ENCODE assay signal across 25 cellular contexts in genomic region chr16:17770104-17770503, GRCh38.
"Had no signal": no experiment of that assay in that cellular context is flagged by ENCODE, and none has a peak within 500 bp of the region (broad histone marks: within the 10 kb centered on the region; RNA-seq: fewer than 3 reads in every experiment).

No MANE protein-coding gene starts in this region.

- ATAC-seq: gastroesophageal sphincter; left colon; left ventricle myocardium superior; psoas muscle; sciatic nerve; stimulated activated naive B cell treated with anti-CD40 and anti-IgM and Interleukin-4, amounts not matched to agents 10 μg/mL and 1 μg/mL and 100 μg/mL, for 72 hours; stimulated activated naive CD8-positive, alpha-beta T cell treated with anti-CD3 and anti-CD28 coated beads, Interleukin-15, amount 100 ng/mL, for 72 hours; upper lobe of right lung had no signal

- H3K36me3 ChIP-seq: esophagus muscularis mucosa, gastroesophageal sphincter, spleen, tibial nerve, upper lobe of right lung, vagina had no signal

- H3K4me1 ChIP-seq: esophagus muscularis mucosa, gastroesophageal sphincter, parathyroid adenoma, psoas muscle, spleen, testis, tibial nerve, upper lobe of right lung had no signal

- H3K27me3 ChIP-seq: testis, tibial nerve, upper lobe of right lung, vagina had no signal

- H3K27ac ChIP-seq: epithelial cell of prostate, esophagus muscularis mucosa, gastroesophageal sphincter, parathyroid adenoma, psoas muscle, spleen, testis, tibial nerve, upper lobe of right lung, vagina had no signal

- DNase-seq: effector memory CD4-positive, alpha-beta T cell; glutamatergic neuron; left colon; left ventricle myocardium superior; mesenchymal stem cell; naive B cell; nephron progenitor cell; psoas muscle; retina; spleen; stimulated activated CD4-positive, alpha-beta T cell treated with anti-CD3 and anti-CD28 coated beads, Interleukin-15, amount 100 ng/mL, for 24 hours; stimulated activated CD4-positive, alpha-beta T cell treated with anti-CD3 and anti-CD28 coated beads, Interleukin-1b, Interleukin-23, amount 100 ng/mL, for 48 hours; stimulated activated CD4-positive, alpha-beta T cell treated with anti-CD3 and anti-CD28 coated beads, Interleukin-4, amount 100 ng/mL, for 24 hours; stimulated activated naive B cell treated with anti-CD40 and anti-IgM and Interleukin-4, amounts not matched to agents 10 μg/mL and 1 μg/mL and 100 μg/mL, for 72 hours; stimulated activated naive CD8-positive, alpha-beta T cell treated with anti-CD3 and anti-CD28 coated beads, Interleukin-15, amount 100 ng/mL, for 72 hours; testis; upper lobe of right lung had no signal

- H3K4me3 ChIP-seq: esophagus muscularis mucosa, gastroesophageal sphincter, lung, psoas muscle, spleen, testis, tibial nerve, upper lobe of right lung, vagina had no signal

- H3K9me3 ChIP-seq: esophagus muscularis mucosa, gastroesophageal sphincter, psoas muscle, testis, upper lobe of right lung, vagina had no signal
